ENCODE assay signal across 22 cellular contexts in the genomic region with DNA sequence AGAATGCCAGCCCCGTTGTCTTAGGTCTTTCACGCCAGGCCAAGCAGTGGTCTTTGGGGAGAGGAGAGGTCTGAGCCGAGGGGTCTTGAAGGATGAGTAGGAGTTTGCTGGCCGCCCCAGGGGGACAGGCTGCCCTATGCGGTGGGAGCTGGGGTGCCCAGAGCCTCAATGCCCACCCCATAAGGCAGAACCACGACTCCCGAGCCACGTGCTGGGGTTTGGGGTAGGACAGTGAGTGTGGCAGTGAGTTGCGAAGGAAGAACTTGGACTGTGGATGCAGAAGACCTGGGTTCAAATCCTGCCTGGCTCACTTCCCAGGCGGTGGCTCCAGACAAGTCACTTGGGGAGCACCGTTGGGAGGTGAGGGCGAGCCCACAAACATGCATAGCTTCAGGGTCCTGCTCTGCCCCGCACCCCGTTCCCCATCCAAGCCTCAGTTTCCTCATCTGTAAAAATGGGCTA. TPM values are rescaled to one million over a fixed set of nuclear protein-coding genes. Genes with fewer than 3 reads are reported as not detected.
DNase-seq lines count a peak whose midpoint lies in the region; ATAC-seq, FAIRE-seq and TF ChIP-seq lines count a peak whose summit lies in the region.
"Had no signal": no experiment of that assay in that cellular context is flagged by ENCODE, and none has a peak within 500 bp of the region (broad histone marks: within the 10 kb centered on the region; RNA-seq: fewer than 3 reads in every experiment).

No MANE protein-coding gene starts in this region.

- BruUV-seq in Panc1 (replicated peaks; lab: Mats Ljungman, UMichigan), result no TSS peak

- no peak for FAIRE-seq in A549 (lab: Jason Lieb, UNC)

- CTCF ChIA-PET in A549 (lab: Yijun Ruan, JAX), result interaction anchor here (0.6 to 8.0 kb wide), 9 partner anchors 9 to 82 kb away, joined by 3 to 71 read pairs (median 3); no protein-coding TSS in a partner anchor
- CTCF ChIA-PET in Panc1 (lab: Charles Lee), result no interaction called here

- no peak overlapping the region for H3K4me3 Mint-ChIP-seq in activated naive CD8-positive, alpha-beta T cell treated with anti-CD3 and anti-CD28 coated beads for 36 hours
- H3K4me3 Mint-ChIP-seq: activated B cell treated with CpG ODN at 0.5 μM for 24 hours; activated T-cell treated with anti-CD3 and anti-CD28 coated beads, Interleukin-2, amount 50 U/mL, for 72 hours; brain had no signal

- in situ Hi-C loops in Panc1 (cut with HindIII; ENCODE audit: low pct_unique_long_range_greater_than_20kb, low sequenced_read_pairs), result no loop called here

- no peaks in the 10 kb centered on the region for H3K9me3 ChIP-seq in A549
- H3K9me3 ChIP-seq in Panc1 (ENCODE audit: control insufficient read depth, insufficient read depth, low read depth, low read length), result no peaks in the 10 kb centered on the region
- H3K9me3 ChIP-seq in prostate gland, result no peaks in the 10 kb centered on the region
- H3K9me3 ChIP-seq: esophagus muscularis mucosa, MG63 had no signal

- H3K4me1 ChIP-seq in A549 (peaks cover 59% of the 10 kb centered on the region), Panc1 (ENCODE audit: control insufficient read depth, insufficient read depth, low read length) (peaks cover 71% of the 10 kb centered on the region), prostate gland (replicated peaks) (peaks cover 15% of the 10 kb centered on the region)

- WGBS in A549 (ENCODE audit: missing lambda C conversion rate), result 90% methylated on average over 11 of the region's 14 CpGs
- 93% methylated on average over 13 of the region's 14 CpGs for WGBS in prostate gland

- no peak for TF ChIP-seq CTCF in A549 (IDR thresholded peaks at IDR 0.05)
- TF ChIP-seq CTCF in Panc1 (IDR thresholded peaks at IDR 0.05), result no peak
- no peak for TF ChIP-seq CTCF in prostate gland (IDR thresholded peaks at IDR 0.05)

- no peaks in the 10 kb centered on the region for H3K36me3 ChIP-seq in Panc1 (ENCODE audit: control insufficient read depth, insufficient read depth, low read length)
- H3K36me3 ChIP-seq in prostate gland, result peaks cover 0 to 5% of the 10 kb centered on the region in 2 donors

- H3K27me3 ChIP-seq in Panc1 (ENCODE audit: control insufficient read depth, insufficient read depth, low read length) (no peaks in the 10 kb centered on the region), prostate gland (replicated peaks; ENCODE audit: insufficient read depth) (no peaks in the 10 kb centered on the region)
- H3K27me3 ChIP-seq: esophagus muscularis mucosa, MG63 had no signal

- intact Hi-C loops in Panc1 (cut with micrococcal nuclease; ENCODE audit: unreplicated experiment), result loop anchor here (1.0 kb wide), 1 partner anchor 41 kb away; no protein-coding TSS in a partner anchor
- intact Hi-C loops in prostate gland (cut with DNase I), result no loop called here

- H3K4me2 ChIP-seq in A549, result peak overlapping the region; percentile 69; the same call in 1 of the 3 replicates

- no peak overlapping the region for H3K27ac Mint-ChIP-seq in activated naive CD8-positive, alpha-beta T cell treated with anti-CD3 and anti-CD28 coated beads for 36 hours

- H3K27me3 Mint-ChIP-seq in activated naive CD8-positive, alpha-beta T cell treated with anti-CD3 and anti-CD28 coated beads for 36 hours, result no peaks in the 10 kb centered on the region
- H3K27me3 Mint-ChIP-seq: activated B cell treated with CpG ODN at 0.5 μM for 24 hours; naive thymus-derived CD4-positive, alpha-beta T cell had no signal

- ATAC-seq in A549 (no peak), Panc1 (no peak), GM21390 (IDR thresholded peaks at IDR 0.05; ENCODE audit: unreplicated experiment) (no peak), GM18873 (IDR thresholded peaks at IDR 0.05; ENCODE audit: low FRiP score, unreplicated experiment) (no peak)
- ATAC-seq: naive thymus-derived CD4-positive, alpha-beta T cell had no signal

- no peak for TF ChIP-seq RAD21 in A549 (conservative IDR thresholded peaks at IDR 0.05 in 1 of 2, IDR thresholded peaks at IDR 0.05 in 1 of 2)

- H3K9me3 Mint-ChIP-seq in activated naive CD8-positive, alpha-beta T cell treated with anti-CD3 and anti-CD28 coated beads for 36 hours, result no peaks in the 10 kb centered on the region
- H3K9me3 Mint-ChIP-seq: activated B cell treated with CpG ODN at 0.5 μM for 24 hours; activated naive CD4-positive, alpha-beta T cell treated with anti-CD3 and anti-CD28 coated beads, Interleukin-2, amount 50 U/mL, for 72 hours; activated T-cell treated with anti-CD3 and anti-CD28 coated beads, Interleukin-2, amount 50 U/mL, for 72 hours; brain; immature natural killer cell had no signal

- no peak for TF ChIP-seq EP300 in A549 (IDR thresholded peaks at IDR 0.05)

- peaks cover 34% of the 10 kb centered on the region for H3K4me1 Mint-ChIP-seq in activated naive CD8-positive, alpha-beta T cell treated with anti-CD3 and anti-CD28 coated beads for 36 hours

- H3K4me3 ChIP-seq in A549 (no peak overlapping the region), Panc1 (ENCODE audit: low read depth in 2 of 2, low read length in 2 of 2) (no peak overlapping the region), prostate gland (no peak overlapping the region)
- H3K4me3 ChIP-seq: esophagus muscularis mucosa, MG63 had no signal

- POLR2A ChIA-PET in A549 (lab: Yijun Ruan, JAX), result no interaction called here
- POLR2A ChIA-PET in Panc1 (lab: Charles Lee), result interaction anchor here (0.5 to 0.6 kb wide), 2 partner anchors 38 to 60 kb away, joined by 7 to 15 read pairs; no protein-coding TSS in a partner anchor

- DNase-seq in A549 (ENCODE audit: low read depth in 1 of 2, low spot score in 1 of 2) (no peak), Panc1 (ENCODE audit: low read depth, low spot score) (no peak), epithelial cell of prostate (ENCODE audit: low read depth, low spot score) (no peak), prostate gland (ENCODE audit: low spot score) (no peak)
- DNase-seq in activated naive CD8-positive, alpha-beta T cell treated with anti-CD3 and anti-CD28 coated beads for 36 hours, result no peak
- DNase-seq in stimulated activated CD4-positive, alpha-beta T cell treated with anti-CD3 and anti-CD28 coated beads, Interleukin-2, amount 100 ng/mL, for 48 hours, result no peak
- DNase-seq: activated B cell treated with CpG ODN at 0.5 μM for 24 hours; activated T-cell treated with anti-CD3 and anti-CD28 coated beads, Interleukin-2, amount 50 U/mL, for 72 hours; glutamatergic neuron; immature natural killer cell; naive thymus-derived CD4-positive, alpha-beta T cell; NCI-H187 treated with DMSO at 0.1 percent for 48 hours; NCI-H446; stimulated activated CD4-positive, alpha-beta T cell treated with anti-CD3 and anti-CD28 coated beads, Interleukin-15, amount 100 ng/mL, for 24 hours; stimulated activated naive CD4-positive, alpha-beta T cell; T-helper 2 cell had no signal

- TF ChIP-seq POLR2A in A549 (IDR thresholded peaks at IDR 0.05; ENCODE audit: low read length) (no peak), prostate gland (IDR thresholded peaks at IDR 0.05) (no peak)

- H3K36me3 Mint-ChIP-seq in activated naive CD8-positive, alpha-beta T cell treated with anti-CD3 and anti-CD28 coated beads for 36 hours, result peaks cover 7% of the 10 kb centered on the region
- H3K36me3 Mint-ChIP-seq: activated naive CD4-positive, alpha-beta T cell treated with anti-CD3 and anti-CD28 coated beads, Interleukin-2, amount 50 U/mL, for 72 hours; immature natural killer cell had no signal

- H3K27ac ChIP-seq in A549 (peak overlapping the region; percentile 76 to 78), Panc1 (ENCODE audit: low read length) (peak overlapping the region; percentile 69), epithelial cell of prostate (peak overlapping the region; percentile 75), prostate gland (peak overlapping the region; percentile 19 to 51)

RNA-seq across cellular contexts. Expression of a gene that starts 5.5 kb away (rescaled TPM):
- polyA plus RNA-seq in A549 (2011; rRNA removed) (22.3 and 25.1 TPM in 2 replicates), A549 (2017; fragmentation: RNase III; extraction: RNeasy Plus Mini Kit Qiagen cat#74134 plus additional on column Dnase treatment) (86.7 to 95.7 TPM (median 93.7 TPM) in 3 replicates)
- 122 and 146 TPM in 2 replicates for polyA plus RNA-seq in A549 (2012; cell fraction: cytosol; rRNA removed)
- polyA plus RNA-seq in A549 (2012; cell fraction: nucleus; rRNA removed), result 143 and 192 TPM in 2 replicates
- polyA minus RNA-seq in A549 (2011; rRNA and poly(A)+ RNA removed), result 15.8 and 24.0 TPM in 2 replicates
- total RNA-seq in Panc1 (2021; ENCODE audit: unreplicated experiment) (135 TPM), prostate gland (100 to 1,000 TPM in 1 of 2 donors, 10 to 100 TPM in 1; 60.7 to 103 TPM)
- polyA plus RNA-seq in Panc1 (2012; ENCODE audit: insufficient read length), result 395 TPM
- total RNA-seq in activated naive CD8-positive, alpha-beta T cell treated with anti-CD3 and anti-CD28 coated beads for 36 hours, result 10 to 100 TPM; 60.9 to 65.5 TPM

RNA-seq across cellular contexts. Expression of a gene that starts 17.5 kb away (rescaled TPM):
- polyA plus RNA-seq in A549 (2011; rRNA removed) (12.4 and 12.8 TPM in 2 replicates), A549 (2017; fragmentation: RNase III; extraction: RNeasy Plus Mini Kit Qiagen cat#74134 plus additional on column Dnase treatment) (13.1 to 15.3 TPM (median 13.2 TPM) in 3 replicates)
- 20.7 and 33.3 TPM in 2 replicates for polyA plus RNA-seq in A549 (2012; cell fraction: cytosol; rRNA removed)
- polyA plus RNA-seq in A549 (2012; cell fraction: nucleus; rRNA removed), result 33.1 and 33.6 TPM in 2 replicates
- 16.7 and 27.6 TPM in 2 replicates for polyA minus RNA-seq in A549 (2011; rRNA and poly(A)+ RNA removed)
- total RNA-seq in Panc1 (2021; ENCODE audit: unreplicated experiment) (32.6 TPM), prostate gland (100 to 1,000 TPM; 119 to 163 TPM)
- 62.9 TPM for polyA plus RNA-seq in Panc1 (2012; ENCODE audit: insufficient read length)
- total RNA-seq in activated naive CD8-positive, alpha-beta T cell treated with anti-CD3 and anti-CD28 coated beads for 36 hours, result 1 to 10 TPM; 6.1 to 6.6 TPM

RNA-seq across cellular contexts. Expression of a gene that starts 31.7 kb away (rescaled TPM):
- 30.8 and 32.6 TPM in 2 replicates for polyA plus RNA-seq in A549 (2011; rRNA removed)
- polyA plus RNA-seq in A549 (2012; cell fraction: cytosol; rRNA removed), result 48.7 and 67.4 TPM in 2 replicates
- polyA plus RNA-seq in A549 (2012; cell fraction: nucleus; rRNA removed), result 203 and 238 TPM in 2 replicates
- polyA plus RNA-seq in A549 (2017; fragmentation: RNase III; extraction: RNeasy Plus Mini Kit Qiagen cat#74134 plus additional on column Dnase treatment), result 12.3 to 18.1 TPM (median 15.1 TPM) in 3 replicates
- 15.6 and 19.4 TPM in 2 replicates for polyA minus RNA-seq in A549 (2011; rRNA and poly(A)+ RNA removed)
- 46.6 TPM for total RNA-seq in Panc1 (2021; ENCODE audit: unreplicated experiment)
- polyA plus RNA-seq in Panc1 (2012; ENCODE audit: insufficient read length), result 208 TPM
- 10 to 100 TPM; 25.7 to 26.4 TPM for total RNA-seq in prostate gland
- total RNA-seq in activated naive CD8-positive, alpha-beta T cell treated with anti-CD3 and anti-CD28 coated beads for 36 hours, result 1 to 10 TPM; 1.9 to 2.1 TPM
- total RNA-seq: activated B cell treated with CpG ODN at 0.5 μM for 24 hours had no signal
- polyA plus RNA-seq: immature natural killer cell; naive thymus-derived CD4-positive, alpha-beta T cell had no signal

RNA-seq across cellular contexts. Expression of a gene that starts 49.1 kb away (rescaled TPM):
- 94.1 and 168 TPM in 2 replicates for polyA plus RNA-seq in A549 (2011; rRNA removed)
- 354 and 442 TPM in 2 replicates for polyA plus RNA-seq in A549 (2012; cell fraction: cytosol; rRNA removed)
- 454 and 781 TPM in 2 replicates for polyA plus RNA-seq in A549 (2012; cell fraction: nucleus; rRNA removed)
- 334 to 352 TPM (median 348 TPM) in 3 replicates for polyA plus RNA-seq in A549 (2017; fragmentation: RNase III; extraction: RNeasy Plus Mini Kit Qiagen cat#74134 plus additional on column Dnase treatment)
- 44.2 and 49.0 TPM in 2 replicates for polyA minus RNA-seq in A549 (2011; rRNA and poly(A)+ RNA removed)
- 225 TPM for total RNA-seq in Panc1 (2021; ENCODE audit: unreplicated experiment)
- polyA plus RNA-seq in Panc1 (2012; ENCODE audit: insufficient read length), result 330 TPM
- 100 to 1,000 TPM; 111 to 147 TPM for total RNA-seq in prostate gland
- 100 to 1,000 TPM; 348 to 358 TPM for total RNA-seq in activated naive CD8-positive, alpha-beta T cell treated with anti-CD3 and anti-CD28 coated beads for 36 hours

RNA-seq across cellular contexts. Expression of a gene that starts 52.6 kb away (rescaled TPM):
- 1.0 and 1.2 TPM in 2 replicates for polyA plus RNA-seq in A549 (2011; rRNA removed)
- polyA plus RNA-seq in A549 (2012; cell fraction: cytosol; rRNA removed), result 2.1 and 2.8 TPM in 2 replicates
- polyA plus RNA-seq in A549 (2012; cell fraction: nucleus; rRNA removed), result 4.1 and 5.7 TPM in 2 replicates
- 1.5 to 1.6 TPM (median 1.5 TPM) in 3 replicates for polyA plus RNA-seq in A549 (2017; fragmentation: RNase III; extraction: RNeasy Plus Mini Kit Qiagen cat#74134 plus additional on column Dnase treatment)
- polyA minus RNA-seq in A549 (2011; rRNA and poly(A)+ RNA removed), result 1.2 and 1.5 TPM in 2 replicates
- 1.2 TPM for total RNA-seq in Panc1 (2021; ENCODE audit: unreplicated experiment)
- 1.5 TPM for polyA plus RNA-seq in Panc1 (2012; ENCODE audit: insufficient read length)
- total RNA-seq in prostate gland, result 10 to 100 TPM; 15.4 to 23.8 TPM
- total RNA-seq in activated naive CD8-positive, alpha-beta T cell treated with anti-CD3 and anti-CD28 coated beads for 36 hours, result under 1 TPM; 0.47 to 0.64 TPM

Comparison
In these comparisons a context has a peak if more than half of its experiments do, and no peak if none do; other contexts are left out.
1. RNA of a gene that starts 31.7 kb away (total RNA-seq): 46.6 TPM in Panc1 (single experiment) and 25.7 to 26.4 TPM in prostate gland; 1.9 to 2.1 TPM in activated naive CD8-positive, alpha-beta T cell treated with anti-CD3 and anti-CD28 coated beads for 36 hours; every median in the first group is over 4 times any median in the second.
2. Peak in every context shown above with its lines, with median percentiles within 50 percentile points of each other: H3K27ac ChIP-seq.